Comparison of ENCODE assay signal across 8 cellular contexts in genomic region chr6:160041608-160042007, GRCh38.
A peak's percentile ranks its signal among the peaks of the same experiment; 100 is the strongest.
DNase-seq lines count a peak whose midpoint lies in the region; ATAC-seq and TF ChIP-seq lines count a peak whose summit lies in the region.

No MANE protein-coding gene starts in this region.

- H3K36me3 ChIP-seq in right atrium auricular region (peaks cover 33% of the 10 kb centered on the region), breast epithelium (no peaks in the 10 kb centered on the region)

- no peaks in the 10 kb centered on the region for H3K9me3 Mint-ChIP-seq in progenitor cell of endocrine pancreas (ENCODE audit: low read depth)

- H3K9me3 ChIP-seq in right atrium auricular region, result no peaks in the 10 kb centered on the region
- no peaks in the 10 kb centered on the region for H3K9me3 ChIP-seq in breast epithelium

- no peak overlapping the region for H3K27ac Mint-ChIP-seq in progenitor cell of endocrine pancreas

- H3K4me3 ChIP-seq in right atrium auricular region, result no peak overlapping the region
- H3K4me3 ChIP-seq in breast epithelium, result no peak overlapping the region
- no peak overlapping the region for H3K4me3 ChIP-seq in lower leg skin (ENCODE audit: low read depth, poor library complexity, severe bottlenecking)

- WGBS in lower leg skin, 2 donors, result 30 to 31% methylated on average over 6 of the region's 6 CpGs

- peaks cover 22% of the 10 kb centered on the region for H3K36me3 Mint-ChIP-seq in progenitor cell of endocrine pancreas (ENCODE audit: insufficient read depth)

- DNase-seq in Right ventricle myocardium superior, result peak; percentile 79
- DNase-seq in right atrium auricular region (ENCODE audit: low spot score), result no peak
- DNase-seq in breast epithelium (ENCODE audit: low spot score in 2 of 2), result peak; percentile 66 to 81
- DNase-seq in lower leg skin (ENCODE audit: low spot score in 2 of 2), result peak; percentile 76 to 79
- no peak for DNase-seq in progenitor cell of endocrine pancreas (ENCODE audit: low spot score, unreplicated experiment)
- DNase-seq in COR-L47 (lab: John Stamatoyannopoulos, UW), result no peak

- H3K4me1 ChIP-seq in right atrium auricular region, result peaks cover 0 to 37% of the 10 kb centered on the region in 2 donors
- H3K4me1 ChIP-seq in breast epithelium, result peaks cover 0 to 6% of the 10 kb centered on the region in 2 donors

- TF ChIP-seq CTCF in right atrium auricular region (IDR thresholded peaks at IDR 0.05), result peak in 1 of 2 donors; percentile 26
- peak in 2 of 3 donors; percentile 36 to 52 for TF ChIP-seq CTCF in breast epithelium (IDR thresholded peaks at IDR 0.05)
- no peak for TF ChIP-seq CTCF in lower leg skin (IDR thresholded peaks at IDR 0.05)
- no peak for TF ChIP-seq CTCF in progenitor cell of endocrine pancreas (IDR thresholded peaks at IDR 0.05; ENCODE audit: unreplicated experiment)

- peak; percentile 91 for ATAC-seq in Right ventricle myocardium superior (ENCODE audit: poor library complexity)
- ATAC-seq in GM21619 (IDR thresholded peaks at IDR 0.05; ENCODE audit: unreplicated experiment), result no peak
- no peak for ATAC-seq in GM21390 (IDR thresholded peaks at IDR 0.05; ENCODE audit: unreplicated experiment)

- H3K27me3 Mint-ChIP-seq in progenitor cell of endocrine pancreas, result no peaks in the 10 kb centered on the region

- no peaks in the 10 kb centered on the region for H3K4me1 Mint-ChIP-seq in progenitor cell of endocrine pancreas (ENCODE audit: low read depth)

- TF ChIP-seq POLR2A in breast epithelium (IDR thresholded peaks at IDR 0.05) (no peak), lower leg skin (IDR thresholded peaks at IDR 0.05) (no peak)

- intact Hi-C loops in Right ventricle myocardium superior (cut with DNase I), result loop anchor here (5.0 kb wide), 1 partner anchor 74 kb away; the partner anchor contains the start of gene IGF2R
- intact Hi-C loops in breast epithelium (cut with DNase I; ENCODE audit: low total_unique reads), result no loop called here
- intact Hi-C loops in lower leg skin (cut with DNase I; ENCODE audit: low total_unique reads), result no loop called here

- H3K27me3 ChIP-seq in right atrium auricular region, result no peaks in the 10 kb centered on the region
- H3K27me3 ChIP-seq in breast epithelium, result no peaks in the 10 kb centered on the region

- H3K27ac ChIP-seq in right atrium auricular region, result peak overlapping the region in 1 of 2 donors; percentile 2
- H3K27ac ChIP-seq in breast epithelium, result no peak overlapping the region

- no peak overlapping the region for H3K4me3 Mint-ChIP-seq in progenitor cell of endocrine pancreas (ENCODE audit: low read depth)

Comparison
In these comparisons a context has a peak if more than half of its experiments do, and no peak if none do; other contexts are left out.
1. DNase-seq: peak in Right ventricle myocardium superior (single experiment), breast epithelium (2 of 2) and lower leg skin (2 of 2); none in right atrium auricular region (single experiment), progenitor cell of endocrine pancreas (single experiment) and COR-L47 (single experiment).
2. CTCF ChIP-seq: peak in breast epithelium (2 of 3); none in lower leg skin (0 of 3) and progenitor cell of endocrine pancreas (single experiment).